In the genomic region with DNA sequence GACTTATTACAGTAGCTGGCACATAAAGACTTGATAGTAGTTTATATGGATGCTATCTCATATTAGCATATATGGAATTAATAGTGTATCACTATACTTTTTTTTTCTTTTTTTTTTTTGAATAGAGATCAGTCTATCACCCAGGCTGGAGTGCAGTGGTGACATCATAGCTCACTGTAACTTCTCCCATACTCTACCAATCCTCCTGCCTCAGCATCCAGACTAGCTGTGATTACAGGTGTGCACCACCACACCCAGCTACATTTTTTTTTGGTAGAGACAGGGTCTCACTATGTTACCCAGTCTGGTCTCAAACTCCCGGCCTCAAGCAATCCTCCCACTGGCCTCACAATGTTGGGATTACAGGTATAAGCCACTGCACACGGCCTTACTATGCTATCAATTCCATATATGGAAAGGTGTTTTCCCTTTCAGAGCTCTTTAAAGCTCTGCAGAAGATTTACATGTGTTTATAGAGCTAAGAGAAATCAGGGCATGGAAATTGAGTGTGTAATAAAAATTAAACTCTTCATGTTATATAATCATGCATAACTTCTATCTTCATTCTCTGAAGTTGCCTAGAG, we compare ENCODE assay signal across 2 cellular contexts.
TF ChIP-seq lines count a peak whose summit lies in the region.

No MANE protein-coding gene starts in this region.

TF ChIP-seq in SK-N-SH, 30 proteins besides CTCF, POLR2A, EP300 and RAD21 (continued from another document):
- TF ChIP-seq REST (IDR thresholded peaks at IDR 0.05; ENCODE audit: low read depth, low read length), result no peak
- TF ChIP-seq, protein P1, sequence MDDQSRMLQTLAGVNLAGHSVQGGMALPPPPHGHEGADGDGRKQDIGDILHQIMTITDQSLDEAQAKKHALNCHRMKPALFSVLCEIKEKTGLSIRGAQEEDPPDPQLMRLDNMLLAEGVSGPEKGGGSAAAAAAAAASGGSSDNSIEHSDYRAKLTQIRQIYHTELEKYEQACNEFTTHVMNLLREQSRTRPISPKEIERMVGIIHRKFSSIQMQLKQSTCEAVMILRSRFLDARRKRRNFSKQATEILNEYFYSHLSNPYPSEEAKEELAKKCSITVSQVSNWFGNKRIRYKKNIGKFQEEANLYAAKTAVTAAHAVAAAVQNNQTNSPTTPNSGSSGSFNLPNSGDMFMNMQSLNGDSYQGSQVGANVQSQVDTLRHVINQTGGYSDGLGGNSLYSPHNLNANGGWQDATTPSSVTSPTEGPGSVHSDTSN (IDR thresholded peaks at IDR 0.05), result no peak
- TF ChIP-seq EZH2phosphoT487 (IDR thresholded peaks at IDR 0.05; ENCODE audit: borderline replicate concordance, low read depth), result no peak
- no peak for TF ChIP-seq FOSL2 (IDR thresholded peaks at IDR 0.05; ENCODE audit: borderline replicate concordance, low read depth)
- no peak for TF ChIP-seq NRF1 (IDR thresholded peaks at IDR 0.05; ENCODE audit: low read depth, low read length)
- no peak for TF ChIP-seq USF1 (IDR thresholded peaks at IDR 0.05; ENCODE audit: borderline replicate concordance, low read depth)
- no peak for TF ChIP-seq RXRA (IDR thresholded peaks at IDR 0.05; ENCODE audit: borderline replicate concordance, low read depth)
- no peak for TF ChIP-seq RFX5 (IDR thresholded peaks at IDR 0.05; ENCODE audit: low read length)

TF ChIP-seq in SK-N-SH treated with all-trans-retinoic acid at 6 μM for 48 hours, 23 proteins besides CTCF, POLR2A, EP300 and RAD21 (continued from another document):
- TF ChIP-seq CREB5 (CRISPR knock-in tag; IDR thresholded peaks at IDR 0.05; ENCODE audit: low read depth), result no peak
- no peak for TF ChIP-seq CSDC2 (CRISPR knock-in tag; IDR thresholded peaks at IDR 0.05)
- no peak for TF ChIP-seq PATZ1 (CRISPR knock-in tag; IDR thresholded peaks at IDR 0.05; ENCODE audit: borderline replicate concordance)
- TF ChIP-seq GLIS3 (CRISPR knock-in tag; IDR thresholded peaks at IDR 0.05), result no peak
- TF ChIP-seq ZNF8 (CRISPR knock-in tag; IDR thresholded peaks at IDR 0.05), result no peak
